Comparison of ENCODE assay signal across 1 cellular context in the genomic region with DNA sequence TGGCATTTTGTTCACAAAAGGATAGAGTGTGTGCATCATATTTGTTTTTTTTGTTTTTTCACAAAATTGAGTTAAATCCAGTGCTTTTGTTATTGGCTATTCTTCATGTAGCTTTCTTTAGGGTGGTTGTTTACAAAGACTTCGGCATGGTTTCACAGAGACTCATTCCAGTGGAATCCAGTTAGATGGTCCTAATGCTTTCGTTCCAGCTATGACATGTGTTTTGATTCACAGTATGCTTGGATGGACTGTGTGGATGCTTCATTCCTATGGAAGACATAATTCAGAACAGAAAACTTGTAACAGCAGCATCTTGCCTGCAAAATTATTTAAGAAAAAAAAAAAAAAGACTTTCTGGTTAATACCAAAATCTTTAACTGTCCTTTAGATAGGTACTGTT.
TF ChIP-seq lines count a peak whose summit lies in the region.

No MANE protein-coding gene starts in this region.

TF ChIP-seq in GM12878, 131 proteins besides CTCF, POLR2A, EP300 and RAD21 (continued from another document):
- TF ChIP-seq, protein P1, sequence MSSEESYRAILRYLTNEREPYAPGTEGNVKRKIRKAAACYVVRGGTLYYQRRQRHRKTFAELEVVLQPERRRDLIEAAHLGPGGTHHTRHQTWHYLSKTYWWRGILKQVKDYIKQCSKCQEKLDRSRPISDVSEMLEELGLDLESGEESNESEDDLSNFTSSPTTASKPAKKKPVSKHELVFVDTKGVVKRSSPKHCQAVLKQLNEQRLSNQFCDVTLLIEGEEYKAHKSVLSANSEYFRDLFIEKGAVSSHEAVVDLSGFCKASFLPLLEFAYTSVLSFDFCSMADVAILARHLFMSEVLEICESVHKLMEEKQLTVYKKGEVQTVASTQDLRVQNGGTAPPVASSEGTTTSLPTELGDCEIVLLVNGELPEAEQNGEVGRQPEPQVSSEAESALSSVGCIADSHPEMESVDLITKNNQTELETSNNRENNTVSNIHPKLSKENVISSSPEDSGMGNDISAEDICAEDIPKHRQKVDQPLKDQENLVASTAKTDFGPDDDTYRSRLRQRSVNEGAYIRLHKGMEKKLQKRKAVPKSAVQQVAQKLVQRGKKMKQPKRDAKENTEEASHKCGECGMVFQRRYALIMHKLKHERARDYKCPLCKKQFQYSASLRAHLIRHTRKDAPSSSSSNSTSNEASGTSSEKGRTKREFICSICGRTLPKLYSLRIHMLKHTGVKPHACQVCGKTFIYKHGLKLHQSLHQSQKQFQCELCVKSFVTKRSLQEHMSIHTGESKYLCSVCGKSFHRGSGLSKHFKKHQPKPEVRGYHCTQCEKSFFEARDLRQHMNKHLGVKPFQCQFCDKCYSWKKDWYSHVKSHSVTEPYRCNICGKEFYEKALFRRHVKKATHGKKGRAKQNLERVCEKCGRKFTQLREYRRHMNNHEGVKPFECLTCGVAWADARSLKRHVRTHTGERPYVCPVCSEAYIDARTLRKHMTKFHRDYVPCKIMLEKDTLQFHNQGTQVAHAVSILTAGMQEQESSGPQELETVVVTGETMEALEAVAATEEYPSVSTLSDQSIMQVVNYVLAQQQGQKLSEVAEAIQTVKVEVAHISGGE (CRISPR knock-in tag; IDR thresholded peaks at IDR 0.05), result no peak
- TF ChIP-seq, protein P2, sequence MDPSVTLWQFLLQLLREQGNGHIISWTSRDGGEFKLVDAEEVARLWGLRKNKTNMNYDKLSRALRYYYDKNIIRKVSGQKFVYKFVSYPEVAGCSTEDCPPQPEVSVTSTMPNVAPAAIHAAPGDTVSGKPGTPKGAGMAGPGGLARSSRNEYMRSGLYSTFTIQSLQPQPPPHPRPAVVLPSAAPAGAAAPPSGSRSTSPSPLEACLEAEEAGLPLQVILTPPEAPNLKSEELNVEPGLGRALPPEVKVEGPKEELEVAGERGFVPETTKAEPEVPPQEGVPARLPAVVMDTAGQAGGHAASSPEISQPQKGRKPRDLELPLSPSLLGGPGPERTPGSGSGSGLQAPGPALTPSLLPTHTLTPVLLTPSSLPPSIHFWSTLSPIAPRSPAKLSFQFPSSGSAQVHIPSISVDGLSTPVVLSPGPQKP (IDR thresholded peaks at IDR 0.05; ENCODE audit: low read depth, low read length), result no peak
- TF ChIP-seq NRF1 (conservative IDR thresholded peaks at IDR 0.05; ENCODE audit: low read depth, low read length) (no peak), ZZZ3 (IDR thresholded peaks at IDR 0.05; ENCODE audit: control insufficient read depth, insufficient read length, low read depth) (no peak), NR2F1 (conservative IDR thresholded peaks at IDR 0.05) (no peak), RCOR1 (conservative IDR thresholded peaks at IDR 0.05; ENCODE audit: low read depth, low read length) (no peak)
- TF ChIP-seq, protein P3, sequence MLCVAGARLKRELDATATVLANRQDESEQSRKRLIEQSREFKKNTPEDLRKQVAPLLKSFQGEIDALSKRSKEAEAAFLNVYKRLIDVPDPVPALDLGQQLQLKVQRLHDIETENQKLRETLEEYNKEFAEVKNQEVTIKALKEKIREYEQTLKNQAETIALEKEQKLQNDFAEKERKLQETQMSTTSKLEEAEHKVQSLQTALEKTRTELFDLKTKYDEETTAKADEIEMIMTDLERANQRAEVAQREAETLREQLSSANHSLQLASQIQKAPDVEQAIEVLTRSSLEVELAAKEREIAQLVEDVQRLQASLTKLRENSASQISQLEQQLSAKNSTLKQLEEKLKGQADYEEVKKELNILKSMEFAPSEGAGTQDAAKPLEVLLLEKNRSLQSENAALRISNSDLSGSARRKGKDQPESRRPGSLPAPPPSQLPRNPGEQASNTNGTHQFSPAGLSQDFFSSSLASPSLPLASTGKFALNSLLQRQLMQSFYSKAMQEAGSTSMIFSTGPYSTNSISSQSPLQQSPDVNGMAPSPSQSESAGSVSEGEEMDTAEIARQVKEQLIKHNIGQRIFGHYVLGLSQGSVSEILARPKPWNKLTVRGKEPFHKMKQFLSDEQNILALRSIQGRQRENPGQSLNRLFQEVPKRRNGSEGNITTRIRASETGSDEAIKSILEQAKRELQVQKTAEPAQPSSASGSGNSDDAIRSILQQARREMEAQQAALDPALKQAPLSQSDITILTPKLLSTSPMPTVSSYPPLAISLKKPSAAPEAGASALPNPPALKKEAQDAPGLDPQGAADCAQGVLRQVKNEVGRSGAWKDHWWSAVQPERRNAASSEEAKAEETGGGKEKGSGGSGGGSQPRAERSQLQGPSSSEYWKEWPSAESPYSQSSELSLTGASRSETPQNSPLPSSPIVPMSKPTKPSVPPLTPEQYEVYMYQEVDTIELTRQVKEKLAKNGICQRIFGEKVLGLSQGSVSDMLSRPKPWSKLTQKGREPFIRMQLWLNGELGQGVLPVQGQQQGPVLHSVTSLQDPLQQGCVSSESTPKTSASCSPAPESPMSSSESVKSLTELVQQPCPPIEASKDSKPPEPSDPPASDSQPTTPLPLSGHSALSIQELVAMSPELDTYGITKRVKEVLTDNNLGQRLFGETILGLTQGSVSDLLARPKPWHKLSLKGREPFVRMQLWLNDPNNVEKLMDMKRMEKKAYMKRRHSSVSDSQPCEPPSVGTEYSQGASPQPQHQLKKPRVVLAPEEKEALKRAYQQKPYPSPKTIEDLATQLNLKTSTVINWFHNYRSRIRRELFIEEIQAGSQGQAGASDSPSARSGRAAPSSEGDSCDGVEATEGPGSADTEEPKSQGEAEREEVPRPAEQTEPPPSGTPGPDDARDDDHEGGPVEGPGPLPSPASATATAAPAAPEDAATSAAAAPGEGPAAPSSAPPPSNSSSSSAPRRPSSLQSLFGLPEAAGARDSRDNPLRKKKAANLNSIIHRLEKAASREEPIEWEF (IDR thresholded peaks at IDR 0.05; ENCODE audit: insufficient replicate concordance, low read depth, low read length), result no peak
